ENCODE assay signal across 8 cellular contexts in genomic region chr6:36443951-36444428, GRCh38. TPM values are rescaled to one million over a fixed set of nuclear protein-coding genes. Genes with fewer than 3 reads are reported as not detected.
DNase-seq lines count a peak whose midpoint lies in the region; ATAC-seq and TF ChIP-seq lines count a peak whose summit lies in the region.

No MANE protein-coding gene starts in this region.

- peak overlapping the region; percentile 93 for H3K9ac ChIP-seq in liver (ENCODE audit: low read depth in 1 of 2, low read length in 2 of 2)

- no peak for ATAC-seq in activated T-cell treated with anti-CD3 and anti-CD28 coated beads, Interleukin-2, amount 50 U/mL, for 4 hours
- no peak for ATAC-seq in HG02885 (IDR thresholded peaks at IDR 0.05; ENCODE audit: poor library complexity, unreplicated experiment)

- no peak for TF ChIP-seq POLR2A in tibial nerve (IDR thresholded peaks at IDR 0.05)

- no peak for TF ChIP-seq EP300 in tibial nerve (IDR thresholded peaks at IDR 0.05)

- H3K4me3 Mint-ChIP-seq in activated T-cell treated with anti-CD3 and anti-CD28 coated beads, Interleukin-2, amount 50 U/mL, for 4 hours, result peak overlapping the region; percentile 97
- H3K4me3 Mint-ChIP-seq in MCF 10A (ENCODE audit: unreplicated experiment), result peak overlapping the region; percentile 87

- 6% methylated on average over 7 of the region's 7 CpGs for WGBS in liver
- 8 to 9% methylated on average over 7 of the region's 7 CpGs for WGBS in tibial nerve, 2 donors

- peaks cover 1 to 20% (median 10%) of the 10 kb centered on the region in 4 donors for H3K4me1 ChIP-seq in liver (ENCODE audit: control insufficient read depth in 4 of 4, insufficient read depth in 4 of 4, low read length in 3 of 4)
- H3K4me1 ChIP-seq in tibial nerve, result peaks cover 3 to 55% (median 20%) of the 10 kb centered on the region in 4 donors

- TF ChIP-seq CTCF in MCF 10A (IDR thresholded peaks at IDR 0.05; ENCODE audit: unreplicated experiment) (peak; percentile 8), liver (IDR thresholded peaks at IDR 0.05; ENCODE audit: low read depth, low read length, missing input control) (peak; percentile 22), tibial nerve (IDR thresholded peaks at IDR 0.05) (no peak)

- DNase-seq in activated T-cell treated with anti-CD3 and anti-CD28 coated beads, Interleukin-2, amount 50 U/mL, for 4 hours, result no peak
- DNase-seq in activated T-cell treated with anti-CD3 and anti-CD28 coated beads for 4 hours (no peak), NCI-H345 treated with DMSO at 0.1 percent for 48 hours (lab: John Stamatoyannopoulos, UW; ENCODE audit: unreplicated experiment) (peak; percentile 50), MCF 10A (ENCODE audit: unreplicated experiment) (peak; percentile 55), tibial nerve (ENCODE audit: low spot score in 2 of 2) (no peak), SKM-1 (lab: John Stamatoyannopoulos, UW; ENCODE audit: unreplicated experiment) (no peak)

- peak overlapping the region; percentile 79 to 96 (median 86) for H3K4me3 ChIP-seq in liver (ENCODE audit: low read depth in 1 of 3, low read length in 3 of 3)
- H3K4me3 ChIP-seq in tibial nerve, result peak overlapping the region; percentile 84 to 97 (median 90)

- CTCF ChIA-PET in MCF 10A (lab: Yijun Ruan, JAX), result interaction anchor here (1.0 to 2.1 kb wide), 4 partner anchors 15 to 154 kb away, joined by 3 to 10 read pairs (median 8); no protein-coding TSS in a partner anchor

- H3K9me3 ChIP-seq in liver (ENCODE audit: control insufficient read depth in 4 of 4, low read length in 3 of 4) (no peaks in the 10 kb centered on the region), tibial nerve (peaks cover 0 to 3% (median 0%) of the 10 kb centered on the region in 4 donors)

- peaks cover 9% of the 10 kb centered on the region for H3K36me3 Mint-ChIP-seq in activated T-cell treated with anti-CD3 and anti-CD28 coated beads, Interleukin-2, amount 50 U/mL, for 4 hours (ENCODE audit: insufficient read depth)
- H3K36me3 Mint-ChIP-seq in MCF 10A (ENCODE audit: insufficient read depth, unreplicated experiment), result peaks cover 24% of the 10 kb centered on the region

- TF ChIP-seq RAD21 in liver (IDR thresholded peaks at IDR 0.05), result peak; percentile 46 to 61

- intact Hi-C loops in MCF 10A (cut with micrococcal nuclease), result loop anchor here (1.0 to 5.0 kb wide), 2 partner anchors 21 to 153 kb away; no protein-coding TSS in a partner anchor

- H3K27ac Mint-ChIP-seq in MCF 10A (ENCODE audit: low read depth, unreplicated experiment), result peak overlapping the region; percentile 88

- H3K36me3 ChIP-seq in liver (ENCODE audit: control insufficient read depth in 4 of 4, insufficient read depth in 3 of 4, low read depth in 1 of 4, low read length in 3 of 4) (peaks cover 0 to 3% (median under 1%) of the 10 kb centered on the region in 4 donors), tibial nerve (peaks cover 0 to 7% (median 0%) of the 10 kb centered on the region in 3 donors)

- H3K27ac ChIP-seq in liver (ENCODE audit: low read depth in 1 of 2, low read length in 2 of 2), result peak overlapping the region; percentile 98 to 99
- peak overlapping the region; percentile 95 to 99 (median 98) for H3K27ac ChIP-seq in tibial nerve

- BruUV-seq in MCF 10A (replicated peaks; lab: Mats Ljungman, UMichigan), result TSS peak; percentile 51

- H3K27me3 ChIP-seq in liver (ENCODE audit: control insufficient read depth in 4 of 4, insufficient read depth in 4 of 4, low read length in 3 of 4) (no peaks in the 10 kb centered on the region), tibial nerve (no peaks in the 10 kb centered on the region)

- no peaks in the 10 kb centered on the region for H3K27me3 Mint-ChIP-seq in activated T-cell treated with anti-CD3 and anti-CD28 coated beads, Interleukin-2, amount 50 U/mL, for 4 hours (ENCODE audit: low read depth)
- no peaks in the 10 kb centered on the region for H3K27me3 Mint-ChIP-seq in MCF 10A (ENCODE audit: insufficient read depth, unreplicated experiment)

- no peaks in the 10 kb centered on the region for H3K9me3 Mint-ChIP-seq in activated T-cell treated with anti-CD3 and anti-CD28 coated beads, Interleukin-2, amount 50 U/mL, for 4 hours
- H3K9me3 Mint-ChIP-seq in MCF 10A (ENCODE audit: unreplicated experiment), result no peaks in the 10 kb centered on the region

- POLR2A ChIA-PET in MCF 10A (lab: Yijun Ruan, JAX), result interaction anchor here (0.7 to 4.1 kb wide), 23 partner anchors 10 to 416 kb away, joined by 3 to 68 read pairs (median 4); partner anchors contain the start of genes CDKN1A, MAPK14 and SRSF3

- peaks cover 50% of the 10 kb centered on the region for H3K4me1 Mint-ChIP-seq in activated T-cell treated with anti-CD3 and anti-CD28 coated beads, Interleukin-2, amount 50 U/mL, for 4 hours (ENCODE audit: low read depth)
- peaks cover 27% of the 10 kb centered on the region for H3K4me1 Mint-ChIP-seq in MCF 10A (ENCODE audit: insufficient read depth, unreplicated experiment)

TF ChIP-seq in liver, 16 proteins besides CTCF, POLR2A, EP300 and RAD21:
- TF ChIP-seq YY1 (IDR thresholded peaks at IDR 0.05) (peak; percentile 35), GABPA (IDR thresholded peaks at IDR 0.05 in 1 of 2, conservative IDR thresholded peaks at IDR 0.05 in 1 of 2) (no peak)

RNA-seq across cellular contexts. Expression of gene KCTD20, which starts 1.2 kb away (rescaled TPM):
- 10 to 100 TPM; 41.7 to 47.4 (median 44.6) TPM for total RNA-seq in activated T-cell treated with anti-CD3 and anti-CD28 coated beads, Interleukin-2, amount 50 U/mL, for 4 hours
- total RNA-seq in MCF 10A (2022), result 46.6 and 52.0 TPM in 2 replicates
- 10 to 100 TPM; 45.2 to 48.5 TPM for total RNA-seq in liver
- polyA plus RNA-seq in liver, result 10 to 100 TPM in 1 of 2 donors, 1 to 10 TPM in 1; 9.5 to 19.1 TPM
- total RNA-seq in tibial nerve, result 10 to 100 TPM; 48.6 to 64.9 (median 51.8) TPM

RNA-seq across cellular contexts. Expression of gene PXT1, which starts 1.3 kb away (rescaled TPM):
- total RNA-seq in activated T-cell treated with anti-CD3 and anti-CD28 coated beads, Interleukin-2, amount 50 U/mL, for 4 hours, result under 1 TPM in 2 of 3 donors, not detected in 1; 0.16 to 0.19 TPM
- total RNA-seq in MCF 10A (2022), result 0.15 TPM in 1 of 2 replicates, not detected in the other
- not detected for total RNA-seq in liver
- polyA plus RNA-seq in liver, result not detected
- total RNA-seq in tibial nerve, result not detected

RNA-seq across cellular contexts. Expression of gene ETV7, which starts 56.5 kb away (rescaled TPM):
- 1 to 10 TPM in 2 of 3 donors, under 1 TPM in 1; 0.45 to 4.9 (median 1.7) TPM for total RNA-seq in activated T-cell treated with anti-CD3 and anti-CD28 coated beads, Interleukin-2, amount 50 U/mL, for 4 hours
- total RNA-seq in MCF 10A (2022) (0.20 and 0.47 TPM in 2 replicates), liver (under 1 TPM; 0.17 to 0.28 TPM), tibial nerve (1 to 10 TPM in 3 of 4 donors, under 1 TPM in 1; 0.60 to 9.2 (median 2.9) TPM)
- under 1 TPM; 0.43 to 0.84 TPM for polyA plus RNA-seq in liver

Comparison
In these comparisons a context has a peak if more than half of its experiments do, and no peak if none do; other contexts are left out.
1. DNase-seq: peak in NCI-H345 treated with DMSO at 0.1 percent for 48 hours (single experiment) and MCF 10A (single experiment); none in activated T-cell treated with anti-CD3 and anti-CD28 coated beads, Interleukin-2, amount 50 U/mL, for 4 hours (single experiment), activated T-cell treated with anti-CD3 and anti-CD28 coated beads for 4 hours (single experiment), tibial nerve (0 of 2) and SKM-1 (single experiment).
2. CTCF ChIP-seq: peak in MCF 10A (single experiment) and liver (single experiment); none in tibial nerve (0 of 5).